Comparison of ENCODE assay signal across 17 cellular contexts in the genomic region with DNA sequence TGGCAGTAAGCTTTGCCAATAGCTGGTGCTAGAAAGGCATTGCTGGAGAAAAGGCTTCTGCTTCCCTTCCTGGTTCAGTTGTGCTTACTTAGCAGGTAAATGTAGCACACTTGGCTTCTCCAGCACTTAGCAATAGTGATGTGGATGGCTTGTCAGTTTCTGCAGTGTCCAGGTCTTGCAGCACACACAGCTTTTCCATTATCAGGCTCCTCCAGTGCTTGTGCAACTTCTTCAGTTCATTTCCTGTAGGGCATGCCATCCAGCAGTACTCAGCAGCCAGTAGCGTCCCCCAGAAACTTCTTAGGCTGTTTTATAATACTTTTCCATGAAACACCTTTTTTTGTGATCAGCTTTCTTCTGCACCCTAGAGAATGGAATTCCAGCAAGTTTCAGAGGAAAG.
A peak's percentile ranks its signal among the peaks of the same experiment; 100 is the strongest.
DNase-seq lines count a peak whose midpoint lies in the region; ATAC-seq, FAIRE-seq and TF ChIP-seq lines count a peak whose summit lies in the region.
"Had no signal": no experiment of that assay in that cellular context is flagged by ENCODE, and none has a peak within 500 bp of the region (broad histone marks: within the 10 kb centered on the region; RNA-seq: fewer than 3 reads in every experiment).

No MANE protein-coding gene starts in this region.

- no peak overlapping the region for H3K4me3 Mint-ChIP-seq in WTC11
- H3K4me3 Mint-ChIP-seq in activated CD8-positive, alpha-beta T cell treated with anti-CD3 and anti-CD28 coated beads for 36 hours = no peak overlapping the region
- H3K4me3 Mint-ChIP-seq: brain, IgD-negative memory B cell had no signal

- CTCF ChIA-PET in AG04449 (lab: Yijun Ruan, JAX) = interaction anchor here (0.6 kb wide), 1 partner anchor 139 kb away, joined by 3 read pairs; no protein-coding TSS in a partner anchor
- CTCF ChIA-PET in WTC11 (lab: Charles Lee) = no interaction called here
- CTCF ChIA-PET in activated CD8-positive, alpha-beta T cell treated with anti-CD3 and anti-CD28 coated beads for 36 hours (lab: Charles Lee) = interaction anchor here (1.4 kb wide), 1 partner anchor 10 kb away, joined by 4 read pairs; no protein-coding TSS in a partner anchor

- no peaks in the 10 kb centered on the region for H3K27me3 Mint-ChIP-seq in WTC11 (ENCODE audit: low read depth)
- H3K27me3 Mint-ChIP-seq in activated CD8-positive, alpha-beta T cell treated with anti-CD3 and anti-CD28 coated beads for 36 hours = no peaks in the 10 kb centered on the region
- H3K27me3 Mint-ChIP-seq: brain, IgD-negative memory B cell had no signal

- FAIRE-seq in H54 (lab: Jason Lieb, UNC) = peak; percentile 84
- FAIRE-seq: TTC549 had no signal

- ATAC-seq in WTC11 = peak; percentile 48; the same call in 1 of the 2 replicates
- no peak for ATAC-seq in HG03460 (IDR thresholded peaks at IDR 0.05; ENCODE audit: unreplicated experiment)
- ATAC-seq in activated CD8-positive, alpha-beta T cell treated with anti-CD3 and anti-CD28 coated beads for 36 hours = no peak
- ATAC-seq: esophagus mucosa, Panc1 had no signal

- POLR2A ChIA-PET in AG04449 (lab: Yijun Ruan, JAX) (no interaction called here), WTC11 (lab: Charles Lee) (no interaction called here)
- POLR2A ChIA-PET in activated CD8-positive, alpha-beta T cell treated with anti-CD3 and anti-CD28 coated beads for 36 hours (lab: Charles Lee) = no interaction called here

- peaks cover 5% of the 10 kb centered on the region; the same call in 1 of the 2 replicates for H3K4me1 Mint-ChIP-seq in WTC11
- H3K4me1 Mint-ChIP-seq in activated CD8-positive, alpha-beta T cell treated with anti-CD3 and anti-CD28 coated beads for 36 hours (ENCODE audit: low read depth) = no peaks in the 10 kb centered on the region
- H3K4me1 Mint-ChIP-seq: brain, IgD-negative memory B cell had no signal

- no peaks in the 10 kb centered on the region for H3K9me3 Mint-ChIP-seq in WTC11
- H3K9me3 Mint-ChIP-seq in activated CD8-positive, alpha-beta T cell treated with anti-CD3 and anti-CD28 coated beads for 36 hours = no peaks in the 10 kb centered on the region
- H3K9me3 Mint-ChIP-seq: brain had no signal

- peak; percentile 59 for DNase-seq in AG04449 (ENCODE audit: low read depth, low spot score)
- DNase-seq in H54 (ENCODE audit: insufficient read length, low spot score) = no peak
- DNase-seq in WTC11 (ENCODE audit: low spot score) = no peak
- DNase-seq in fibroblast of villous mesenchyme (ENCODE audit: low read depth) = peak; percentile 24
- no peak for DNase-seq in stimulated activated CD8-positive, alpha-beta memory T cell treated with anti-CD3 and anti-CD28 coated beads, Interleukin-4, amount 100 ng/mL, for 48 hours
- no peak for DNase-seq in activated CD8-positive, alpha-beta T cell treated with anti-CD3 and anti-CD28 coated beads for 36 hours
- no peak for DNase-seq in activated CD8-positive, alpha-beta memory T cell treated with anti-CD3 and anti-CD28 coated beads for 24 hours
- DNase-seq: activated CD4-positive, alpha-beta T cell treated with anti-CD3 and anti-CD28 coated beads, Interleukin-2, amount 50 U/mL, for 1 hour; activated naive CD4-positive, alpha-beta T cell treated with anti-CD3 and anti-CD28 coated beads, Interleukin-2, amount 50 U/mL, for 16 hours; dorsolateral prefrontal cortex; NCI-H2081 treated with DMSO at 0.1 percent for 48 hours had no signal

- H3K36me3 Mint-ChIP-seq in WTC11 = no peaks in the 10 kb centered on the region
- no peaks in the 10 kb centered on the region for H3K36me3 Mint-ChIP-seq in activated CD8-positive, alpha-beta T cell treated with anti-CD3 and anti-CD28 coated beads for 36 hours (ENCODE audit: low read depth)
- H3K36me3 Mint-ChIP-seq: brain, IgD-negative memory B cell had no signal

- no peak overlapping the region for H3K27ac Mint-ChIP-seq in WTC11
- H3K27ac Mint-ChIP-seq in activated CD8-positive, alpha-beta T cell treated with anti-CD3 and anti-CD28 coated beads for 36 hours = no peak overlapping the region
- H3K27ac Mint-ChIP-seq: brain, IgD-negative memory B cell had no signal

- intact Hi-C loops in activated CD8-positive, alpha-beta T cell treated with anti-CD3 and anti-CD28 coated beads for 36 hours (cut with micrococcal nuclease) = no loop called here

- no peak for TF ChIP-seq POLR2A in H54 (IDR thresholded peaks at IDR 0.05; ENCODE audit: low read depth, low read length)

- no peak for TF ChIP-seq CTCF in AG04449 (IDR thresholded peaks at IDR 0.05; ENCODE audit: insufficient read depth, low read length, missing control alignments)
- no peak for TF ChIP-seq CTCF in WTC11 (IDR thresholded peaks at IDR 0.05)
- TF ChIP-seq CTCF in fibroblast of villous mesenchyme (IDR thresholded peaks at IDR 0.05; ENCODE audit: insufficient read depth, low read depth, low read length) = no peak
- no peak for TF ChIP-seq CTCF in activated CD8-positive, alpha-beta T cell treated with anti-CD3 and anti-CD28 coated beads for 36 hours (IDR thresholded peaks at IDR 0.05)

- H3K4me3 ChIP-seq in AG04449 (ENCODE audit: low read depth, low read length) = no peak overlapping the region
- H3K4me3 ChIP-seq in fibroblast of villous mesenchyme (ENCODE audit: low read depth, low read length) = no peak overlapping the region
- H3K4me3 ChIP-seq: dorsolateral prefrontal cortex had no signal

TF ChIP-seq in WTC11, 78 proteins besides CTCF, POLR2A, EP300 and RAD21:
- TF ChIP-seq ZNF317 (CRISPR knock-in tag; IDR thresholded peaks at IDR 0.05; ENCODE audit: borderline replicate concordance, low read depth) (no peak), CREB1 (CRISPR knock-in tag; IDR thresholded peaks at IDR 0.05) (no peak), CBFB (CRISPR knock-in tag; IDR thresholded peaks at IDR 0.05; ENCODE audit: low read depth) (no peak), JAZF1 (CRISPR knock-in tag; IDR thresholded peaks at IDR 0.05) (no peak)
- TF ChIP-seq, protein P1, sequence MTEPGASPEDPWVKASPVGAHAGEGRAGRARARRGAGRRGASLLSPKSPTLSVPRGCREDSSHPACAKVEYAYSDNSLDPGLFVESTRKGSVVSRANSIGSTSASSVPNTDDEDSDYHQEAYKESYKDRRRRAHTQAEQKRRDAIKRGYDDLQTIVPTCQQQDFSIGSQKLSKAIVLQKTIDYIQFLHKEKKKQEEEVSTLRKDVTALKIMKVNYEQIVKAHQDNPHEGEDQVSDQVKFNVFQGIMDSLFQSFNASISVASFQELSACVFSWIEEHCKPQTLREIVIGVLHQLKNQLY (CRISPR knock-in tag; IDR thresholded peaks at IDR 0.05) = no peak

Comparison
In these comparisons a context has a peak if more than half of its experiments do, and no peak if none do; other contexts are left out.
1. DNase-seq: peak in AG04449 (single experiment) and fibroblast of villous mesenchyme (single experiment); none in H54 (single experiment), WTC11 (single experiment), stimulated activated CD8-positive, alpha-beta memory T cell treated with anti-CD3 and anti-CD28 coated beads, Interleukin-4, amount 100 ng/mL, for 48 hours (single experiment), activated CD8-positive, alpha-beta T cell treated with anti-CD3 and anti-CD28 coated beads for 36 hours (single experiment) and activated CD8-positive, alpha-beta memory T cell treated with anti-CD3 and anti-CD28 coated beads for 24 hours (single experiment).